26 cellular contexts compared by ENCODE assay signal in genomic region chr11:104781037-104781436, GRCh38.
"Had no signal": no experiment of that assay in that cellular context is flagged by ENCODE, and none has a peak within 500 bp of the region (broad histone marks: within the 10 kb centered on the region; RNA-seq: fewer than 3 reads in every experiment).

No MANE protein-coding gene starts in this region.

- H3K27me3 Mint-ChIP-seq: naive B cell; progenitor cell of endocrine pancreas; stimulated activated naive B cell treated with anti-CD40 and anti-IgM and Interleukin-4, amounts not matched to agents 10 μg/mL and 1 μg/mL and 100 μg/mL, for 72 hours had no signal

- H3K27ac Mint-ChIP-seq: immature natural killer cell; mesothelial cell of epicardium; naive B cell; natural killer cell; nephron progenitor cell; neural progenitor cell; progenitor cell of endocrine pancreas; stimulated activated naive B cell treated with anti-CD40 and anti-IgM and Interleukin-4, amounts not matched to agents 10 μg/mL and 1 μg/mL and 100 μg/mL, for 72 hours had no signal

- H3K36me3 Mint-ChIP-seq: immature natural killer cell; naive B cell; natural killer cell; neural progenitor cell; stimulated activated naive B cell treated with anti-CD40 and anti-IgM and Interleukin-4, amounts not matched to agents 10 μg/mL and 1 μg/mL and 100 μg/mL, for 72 hours had no signal

- H3K36me3 ChIP-seq: left ventricle myocardium inferior, neural progenitor cell, neutrophil, ovary, right atrium auricular region, right lobe of liver, stomach, thyroid gland, transverse colon, upper lobe of left lung, vagina had no signal

- H3K9me3 Mint-ChIP-seq: immature natural killer cell; naive B cell; natural killer cell; nephron progenitor cell; stimulated activated naive B cell treated with anti-CD40 and anti-IgM and Interleukin-4, amounts not matched to agents 10 μg/mL and 1 μg/mL and 100 μg/mL, for 72 hours had no signal

- H3K4me1 Mint-ChIP-seq: immature natural killer cell, natural killer cell, nephron progenitor cell, neural progenitor cell had no signal

- H3K9me3 ChIP-seq: neutrophil, ovary, right atrium auricular region, right lobe of liver, stomach, testis, thyroid gland, transverse colon, upper lobe of left lung, vagina had no signal

- H3K4me1 ChIP-seq: left ventricle myocardium inferior, neural progenitor cell, right atrium auricular region, right lobe of liver, stomach, testis, thyroid gland, transverse colon, upper lobe of left lung, vagina had no signal

- H3K27ac ChIP-seq: left ventricle myocardium inferior, neural progenitor cell, neutrophil, ovary, right atrium auricular region, right lobe of liver, stomach, testis, thyroid gland, transverse colon, upper lobe of left lung, vagina had no signal

- DNase-seq: hypothalamus; immature natural killer cell; islet precursor cell; left ventricle myocardium inferior; naive B cell; natural killer cell; nephron progenitor cell; ovary; right lobe of liver; stimulated activated CD4-positive, alpha-beta T cell treated with anti-CD3 and anti-CD28 coated beads, Interleukin-2, amount 100 ng/mL, for 24 hours; stimulated activated CD4-positive, alpha-beta T cell treated with anti-CD3 and anti-CD28 coated beads, Interleukin-4, amount 100 ng/mL, for 1 hour; stimulated activated naive B cell treated with anti-CD40 and anti-IgM and Interleukin-4, amounts not matched to agents 10 μg/mL and 1 μg/mL and 100 μg/mL, for 72 hours; stimulated activated naive CD8-positive, alpha-beta T cell treated with anti-CD3 and anti-CD28 coated beads, Interleukin-15, Interleukin-2, amounts not matched to agents 100 U/mL and 50 U/mL, for 24 hours; stomach; testis; thyroid gland; transverse colon; upper lobe of left lung had no signal

- H3K4me3 ChIP-seq: left ventricle myocardium inferior, lung, neural progenitor cell, ovary, right atrium auricular region, right lobe of liver, smooth muscle cell, stomach, testis, thyroid gland, transverse colon, upper lobe of left lung, vagina had no signal

- H3K27me3 ChIP-seq: neural progenitor cell, neutrophil, ovary, right atrium auricular region, right lobe of liver, stomach, testis, thyroid gland, transverse colon, upper lobe of left lung, vagina had no signal

- H3K9ac ChIP-seq: neural progenitor cell had no signal

- H3K4me3 Mint-ChIP-seq: immature natural killer cell; mesothelial cell of epicardium; naive B cell; natural killer cell; nephron progenitor cell; neural progenitor cell; stimulated activated naive B cell treated with anti-CD40 and anti-IgM and Interleukin-4, amounts not matched to agents 10 μg/mL and 1 μg/mL and 100 μg/mL, for 72 hours had no signal

- ATAC-seq: natural killer cell; right lobe of liver; stimulated activated naive B cell treated with anti-CD40 and anti-IgM and Interleukin-4, amounts not matched to agents 10 μg/mL and 1 μg/mL and 100 μg/mL, for 72 hours; stimulated activated naive CD8-positive, alpha-beta T cell treated with anti-CD3 and anti-CD28 coated beads, Interleukin-15, Interleukin-2, amounts not matched to agents 100 U/mL and 50 U/mL, for 24 hours had no signal
